Comparison of ENCODE assay signal across 9 cellular contexts in genomic region chr9:893843-894420, GRCh38.
DNase-seq lines count a peak whose midpoint lies in the region; ATAC-seq and TF ChIP-seq lines count a peak whose summit lies in the region.
"Had no signal": no experiment of that assay in that cellular context is flagged by ENCODE, and none has a peak within 500 bp of the region (broad histone marks: within the 10 kb centered on the region; RNA-seq: fewer than 3 reads in every experiment).

No MANE protein-coding gene starts in this region.

- H3K9ac ChIP-seq in iPS-15b (ENCODE audit: low read depth, low read length): no peak overlapping the region

- H3K4me3 ChIP-seq in NB4 (ENCODE audit: low read depth, low read length) (no peak overlapping the region), iPS-15b (ENCODE audit: low read depth, low read length) (peak overlapping the region; percentile 4)
- H3K4me3 ChIP-seq: skin epidermis had no signal

- ATAC-seq in HG02623 (IDR thresholded peaks at IDR 0.05; ENCODE audit: unreplicated experiment): peak; percentile 97

- no peaks in the 10 kb centered on the region for H3K4me1 ChIP-seq in iPS-15b (ENCODE audit: control insufficient read depth, insufficient read depth, low read length)

- TF ChIP-seq CTCF in NB4 (IDR thresholded peaks at IDR 0.05; ENCODE audit: low read depth, low read length): peak; percentile 98

- DNase-seq in NCI-H510A treated with DMSO at 0.1 percent for 48 hours (lab: John Stamatoyannopoulos, UW): peak; percentile 73
- no peak for DNase-seq in NCI-H510A (lab: John Stamatoyannopoulos, UW)
- DNase-seq in NB4 (ENCODE audit: low read depth): peak; percentile 91
- DNase-seq in T follicular helper cell (ENCODE audit: low read depth): peak; percentile 14
- peak in 31 of 58 donors; percentile 0 to 41 (median 6) for DNase-seq in anterior cingulate cortex (lab: John Stamatoyannopoulos, UW)
- DNase-seq in stimulated activated CD4-positive, alpha-beta T cell treated with anti-CD3 and anti-CD28 coated beads, Interleukin-15, amount 100 ng/mL, for 24 hours: peak; percentile 75

- TF ChIP-seq POLR2A in NB4 (IDR thresholded peaks at IDR 0.05; ENCODE audit: extremely low read depth, insufficient read length): no peak

- H3K9me3 ChIP-seq in iPS-15b (ENCODE audit: control insufficient read depth, insufficient read depth, low read length): no peaks in the 10 kb centered on the region

- peaks cover 12% of the 10 kb centered on the region for H3K27me3 ChIP-seq in iPS-15b (ENCODE audit: control insufficient read depth, insufficient read depth, low read length)

- no peaks in the 10 kb centered on the region for H3K36me3 ChIP-seq in iPS-15b (ENCODE audit: control insufficient read depth, insufficient read depth, low read length)
